ENCODE assay signal across 1 cellular context in genomic region chr7:92158660-92159575, GRCh38.
TF ChIP-seq lines count a peak whose summit lies in the region.

No MANE protein-coding gene starts in this region.

TF ChIP-seq in GM12878, 131 proteins besides CTCF, POLR2A, EP300 and RAD21 (continued from another document):
- TF ChIP-seq SUZ12 (IDR thresholded peaks at IDR 0.05; ENCODE audit: unreplicated experiment), result no peak
TF ChIP-seq in GM12878: peak in this region for 1.
